Comparison of ENCODE assay signal across 11 cellular contexts in genomic region chr3:117045143-117045542, GRCh38.
DNase-seq lines count a peak whose midpoint lies in the region; ATAC-seq and TF ChIP-seq lines count a peak whose summit lies in the region.
"Had no signal": no experiment of that assay in that cellular context is flagged by ENCODE, and none has a peak within 500 bp of the region (broad histone marks: within the 10 kb centered on the region; RNA-seq: fewer than 3 reads in every experiment).

No MANE protein-coding gene starts in this region.

- TF ChIP-seq CTCF in Calu3 (IDR thresholded peaks at IDR 0.05; ENCODE audit: unreplicated experiment) (no peak), choroid plexus epithelial cell (conservative IDR thresholded peaks at IDR 0.05; ENCODE audit: low read depth, low read length) (no peak), mucosa of descending colon (IDR thresholded peaks at IDR 0.05) (no peak), esophagus squamous epithelium (IDR thresholded peaks at IDR 0.05) (no peak)

- no peak overlapping the region for H3K27ac Mint-ChIP-seq in Calu3 (ENCODE audit: unreplicated experiment)
- H3K27ac Mint-ChIP-seq: activated CD8-positive, alpha-beta T cell treated with anti-CD3 and anti-CD28 coated beads, Interleukin-2, amount 10 ng/mL, durations not matched to agents 7 days and 5 days; activated naive CD8-positive, alpha-beta T cell treated with anti-CD3 and anti-CD28 coated beads, Interleukin-2, amount 10 ng/mL, durations not matched to agents 7 days and 5 days had no signal

- no peaks in the 10 kb centered on the region for H3K36me3 ChIP-seq in mucosa of descending colon (ENCODE audit: low read depth)
- no peaks in the 10 kb centered on the region for H3K36me3 ChIP-seq in esophagus squamous epithelium

- peak; percentile 33 for DNase-seq in Calu3
- peak; percentile 21 for DNase-seq in M059J (ENCODE audit: low read depth)
- peak; percentile 12 for DNase-seq in choroid plexus epithelial cell (ENCODE audit: low read depth)
- DNase-seq in mucosa of descending colon, result peak in 2 of 3 donors; percentile 33 to 40
- no peak for DNase-seq in effector CD4-positive, alpha-beta T cell
- no peak for DNase-seq in cerebellar nuclear complex (lab: John Stamatoyannopoulos, UW)
- no peak for DNase-seq in anterior cingulate cortex (lab: John Stamatoyannopoulos, UW)
- DNase-seq in esophagus squamous epithelium (lab: John Stamatoyannopoulos, UW), result no peak
- DNase-seq: activated CD8-positive, alpha-beta T cell treated with anti-CD3 and anti-CD28 coated beads, Interleukin-2, amount 10 ng/mL, durations not matched to agents 7 days and 5 days; activated naive CD8-positive, alpha-beta T cell treated with anti-CD3 and anti-CD28 coated beads, Interleukin-2, amount 10 ng/mL, durations not matched to agents 7 days and 5 days had no signal

- CTCF ChIA-PET in Calu3 (lab: Charles Lee), result no interaction called here

- ATAC-seq in mucosa of descending colon, result peak; percentile 87
- ATAC-seq: activated CD8-positive, alpha-beta T cell treated with anti-CD3 and anti-CD28 coated beads, Interleukin-2, amount 10 ng/mL, durations not matched to agents 7 days and 5 days; SK-N-SH treated with all-trans-retinoic acid at 6 μM for 48 hours had no signal

- no peaks in the 10 kb centered on the region for H3K36me3 Mint-ChIP-seq in Calu3 (ENCODE audit: insufficient read depth, unreplicated experiment)
- H3K36me3 Mint-ChIP-seq: activated naive CD8-positive, alpha-beta T cell treated with anti-CD3 and anti-CD28 coated beads, Interleukin-2, amount 10 ng/mL, durations not matched to agents 7 days and 5 days had no signal

- no TSS peak for BruUV-seq in Calu3 (replicated peaks; lab: Mats Ljungman, UMichigan)

- H3K27me3 ChIP-seq in esophagus squamous epithelium, result no peaks in the 10 kb centered on the region

- no peaks in the 10 kb centered on the region for H3K9me3 ChIP-seq in mucosa of descending colon
- H3K9me3 ChIP-seq in esophagus squamous epithelium, result no peaks in the 10 kb centered on the region

- no peak overlapping the region for H3K4me3 Mint-ChIP-seq in Calu3 (ENCODE audit: low read depth, unreplicated experiment)
- H3K4me3 Mint-ChIP-seq: activated CD8-positive, alpha-beta T cell treated with anti-CD3 and anti-CD28 coated beads, Interleukin-2, amount 10 ng/mL, durations not matched to agents 7 days and 5 days; activated naive CD8-positive, alpha-beta T cell treated with anti-CD3 and anti-CD28 coated beads, Interleukin-2, amount 10 ng/mL, durations not matched to agents 7 days and 5 days had no signal

- no peak overlapping the region for H3K27ac ChIP-seq in esophagus squamous epithelium

- no peaks in the 10 kb centered on the region for H3K4me1 Mint-ChIP-seq in Calu3 (ENCODE audit: low read depth, unreplicated experiment)
- H3K4me1 Mint-ChIP-seq: activated naive CD8-positive, alpha-beta T cell treated with anti-CD3 and anti-CD28 coated beads, Interleukin-2, amount 10 ng/mL, durations not matched to agents 7 days and 5 days had no signal

- no peaks in the 10 kb centered on the region for H3K27me3 Mint-ChIP-seq in Calu3 (ENCODE audit: unreplicated experiment)
- H3K27me3 Mint-ChIP-seq: activated naive CD8-positive, alpha-beta T cell treated with anti-CD3 and anti-CD28 coated beads, Interleukin-2, amount 10 ng/mL, durations not matched to agents 7 days and 5 days had no signal

- H3K4me1 ChIP-seq in mucosa of descending colon (ENCODE audit: low read depth) (peaks cover 3% of the 10 kb centered on the region), esophagus squamous epithelium (no peaks in the 10 kb centered on the region)

- no peak for TF ChIP-seq POLR2A in esophagus squamous epithelium (IDR thresholded peaks at IDR 0.05)

- intact Hi-C loops in Calu3 (cut with micrococcal nuclease; ENCODE audit: unreplicated experiment) (no loop called here), mucosa of descending colon (cut with DNase I, micrococcal nuclease) (no loop called here), esophagus squamous epithelium (cut with DNase I) (no loop called here)

- H3K9me3 Mint-ChIP-seq in Calu3 (ENCODE audit: low read depth, unreplicated experiment), result no peaks in the 10 kb centered on the region
- H3K9me3 Mint-ChIP-seq: activated naive CD8-positive, alpha-beta T cell treated with anti-CD3 and anti-CD28 coated beads, Interleukin-2, amount 10 ng/mL, durations not matched to agents 7 days and 5 days had no signal

- H3K4me3 ChIP-seq in choroid plexus epithelial cell (ENCODE audit: low read depth, low read length) (no peak overlapping the region), mucosa of descending colon (no peak overlapping the region), esophagus squamous epithelium (no peak overlapping the region)

- WGBS in esophagus squamous epithelium, 2 donors, result 0% methylated on average over 1 of the region's 1 CpG

Comparison
In these comparisons a context has a peak if more than half of its experiments do, and no peak if none do; other contexts are left out.
1. DNase-seq: peak in Calu3 (single experiment), M059J (single experiment), choroid plexus epithelial cell (single experiment) and mucosa of descending colon (2 of 3); none in effector CD4-positive, alpha-beta T cell (single experiment), cerebellar nuclear complex (0 of 2), anterior cingulate cortex (0 of 58) and esophagus squamous epithelium (single experiment).